In genomic region chr6:109381007-109381746, GRCh38 we compare ENCODE assay signal across 7 cellular contexts. TPM values are rescaled to one million over a fixed set of nuclear protein-coding genes. Genes with fewer than 3 reads are reported as not detected.
DNase-seq lines count a peak whose midpoint lies in the region; ATAC-seq, FAIRE-seq and TF ChIP-seq lines count a peak whose summit lies in the region.

No MANE protein-coding gene starts in this region.

- H3K9me3 ChIP-seq in right cardiac atrium (ENCODE audit: control insufficient read depth, low read length) (no peaks in the 10 kb centered on the region), small intestine (ENCODE audit: control insufficient read depth, low read depth) (no peaks in the 10 kb centered on the region)

- peak overlapping the region; percentile 81 for H3K4me3 ChIP-seq in right cardiac atrium (ENCODE audit: low read length)
- peak overlapping the region; percentile 79 to 96 for H3K4me3 ChIP-seq in small intestine (ENCODE audit: low read depth in 1 of 2, low read length in 2 of 2)

- H3K4me3 Mint-ChIP-seq in activated CD8-positive, alpha-beta T cell treated with anti-CD3 and anti-CD28 coated beads for 36 hours, result peak overlapping the region; percentile 93

- H3K27me3 ChIP-seq in right cardiac atrium (ENCODE audit: control insufficient read depth, insufficient read depth) (no peaks in the 10 kb centered on the region), small intestine (ENCODE audit: control insufficient read depth in 2 of 2, insufficient read depth in 2 of 2, low read length in 2 of 2) (no peaks in the 10 kb centered on the region)

- no peak for TF ChIP-seq CTCF in activated CD8-positive, alpha-beta T cell treated with anti-CD3 and anti-CD28 coated beads for 36 hours (IDR thresholded peaks at IDR 0.05)

- CTCF ChIA-PET in activated CD8-positive, alpha-beta T cell treated with anti-CD3 and anti-CD28 coated beads for 36 hours (lab: Charles Lee), result interaction anchor here (2.6 to 5.7 kb wide), 4 partner anchors 14 to 194 kb away, joined by 10 to 111 read pairs (median 14); partner anchors contain the start of gene MICAL1

- DNase-seq in GM03348 (ENCODE audit: low spot score), result peak; percentile 14
- DNase-seq in HuH-7 (ENCODE audit: low spot score), result peak; percentile 24
- peak; percentile 37 for DNase-seq in activated CD8-positive, alpha-beta T cell treated with anti-CD3 and anti-CD28 coated beads for 36 hours
- no peak for DNase-seq in right cardiac atrium
- peak; percentile 64 for DNase-seq in small intestine

- no peaks in the 10 kb centered on the region for H3K27me3 Mint-ChIP-seq in activated CD8-positive, alpha-beta T cell treated with anti-CD3 and anti-CD28 coated beads for 36 hours

- ATAC-seq in activated CD8-positive, alpha-beta T cell treated with anti-CD3 and anti-CD28 coated beads for 36 hours, result peak; percentile 4
- no peak for ATAC-seq in right cardiac atrium
- ATAC-seq in GM21390 (IDR thresholded peaks at IDR 0.05; ENCODE audit: unreplicated experiment), result no peak
- no peak for ATAC-seq in HG03442 (IDR thresholded peaks at IDR 0.05; ENCODE audit: unreplicated experiment)

- H3K4me1 Mint-ChIP-seq in activated CD8-positive, alpha-beta T cell treated with anti-CD3 and anti-CD28 coated beads for 36 hours (ENCODE audit: low read depth), result peaks cover 41% of the 10 kb centered on the region

- peaks cover 36% of the 10 kb centered on the region for H3K36me3 Mint-ChIP-seq in activated CD8-positive, alpha-beta T cell treated with anti-CD3 and anti-CD28 coated beads for 36 hours (ENCODE audit: low read depth)

- H3K27ac ChIP-seq in right cardiac atrium (ENCODE audit: low read length), result peak overlapping the region; percentile 80
- peak overlapping the region; percentile 97 to 100 for H3K27ac ChIP-seq in small intestine (ENCODE audit: low read depth in 1 of 2, low read length in 1 of 2)

- WGBS in right cardiac atrium, result under 1% methylated on average over 26 of the region's 26 CpGs
- 0% methylated on average over 26 of the region's 26 CpGs for WGBS in small intestine, 3 donors

- peaks cover 2 to 7% of the 10 kb centered on the region in 2 donors for H3K36me3 ChIP-seq in small intestine (ENCODE audit: control insufficient read depth in 2 of 2, insufficient read depth in 2 of 2, low read length in 2 of 2)

- POLR2A ChIA-PET in activated CD8-positive, alpha-beta T cell treated with anti-CD3 and anti-CD28 coated beads for 36 hours (lab: Charles Lee), result interaction anchor here (0.8 to 5.3 kb wide), 11 partner anchors 8 to 193 kb away, joined by 3 to 64 read pairs (median 10); no protein-coding TSS in a partner anchor

- no peak for FAIRE-seq in small intestine (lab: Jason Lieb, UNC)

- peak overlapping the region; percentile 97 for H3K27ac Mint-ChIP-seq in activated CD8-positive, alpha-beta T cell treated with anti-CD3 and anti-CD28 coated beads for 36 hours

- intact Hi-C loops in activated CD8-positive, alpha-beta T cell treated with anti-CD3 and anti-CD28 coated beads for 36 hours (cut with micrococcal nuclease), result loop anchor here (1.0 to 5.0 kb wide), 2 partner anchors 286 to 364 kb away; partner anchors contain the start of gene CEP57L1
- intact Hi-C loops in right cardiac atrium (cut with DNase I), result loop anchor here in 3 of 4 donors (5.0 to 10.0 kb wide), 2 partner anchors 194 to 286 kb away; partner anchors contain the start of genes CEP57L1 (in 2 of the 3) and SESN1 (in 2 of the 3)

- H3K4me1 ChIP-seq in right cardiac atrium (ENCODE audit: control insufficient read depth, insufficient read depth, low read length) (no peaks in the 10 kb centered on the region), small intestine (ENCODE audit: control insufficient read depth in 2 of 2, insufficient read depth in 1 of 2, low read depth in 1 of 2, low read length in 1 of 2) (peaks cover 2 to 12% of the 10 kb centered on the region in 2 donors)

- H3K9me3 Mint-ChIP-seq in activated CD8-positive, alpha-beta T cell treated with anti-CD3 and anti-CD28 coated beads for 36 hours, result no peaks in the 10 kb centered on the region

RNA-seq across cellular contexts. Expression of gene CD164, which starts 1.1 kb away (rescaled TPM):
- total RNA-seq in activated CD8-positive, alpha-beta T cell treated with anti-CD3 and anti-CD28 coated beads for 36 hours, result 100 to 1,000 TPM; 144 to 146 TPM
- 100 to 1,000 TPM; 128 to 141 (median 135) TPM for total RNA-seq in right cardiac atrium
- polyA plus RNA-seq in right cardiac atrium (105 TPM), small intestine (100 to 1,000 TPM; 151 to 172 (median 172) TPM)

RNA-seq across cellular contexts. Expression of gene PPIL6, which starts 59.3 kb away (rescaled TPM):
- total RNA-seq in activated CD8-positive, alpha-beta T cell treated with anti-CD3 and anti-CD28 coated beads for 36 hours, result under 1 TPM; 0.27 to 0.38 TPM
- total RNA-seq in right cardiac atrium, result 1 to 10 TPM; 3.0 to 6.8 (median 4.6) TPM
- polyA plus RNA-seq in right cardiac atrium (2.2 TPM), small intestine (under 1 TPM in 2 of 3 donors, not detected in 1; 0.22 to 0.76 TPM)

RNA-seq across cellular contexts. Expression of gene SMPD2, which starts 59.3 kb away (rescaled TPM):
- total RNA-seq in activated CD8-positive, alpha-beta T cell treated with anti-CD3 and anti-CD28 coated beads for 36 hours, result 1 to 10 TPM; 8.7 to 9.6 TPM
- total RNA-seq in right cardiac atrium, result 1 to 10 TPM; 4.6 to 6.7 (median 5.7) TPM
- polyA plus RNA-seq in right cardiac atrium, result 5.7 TPM
- polyA plus RNA-seq in small intestine, result 10 to 100 TPM; 14.3 to 19.5 (median 17.1) TPM

Comparison
In these comparisons a context has a peak if more than half of its experiments do, and no peak if none do; other contexts are left out.
1. DNase-seq: peak in GM03348 (single experiment), HuH-7 (single experiment), activated CD8-positive, alpha-beta T cell treated with anti-CD3 and anti-CD28 coated beads for 36 hours (single experiment) and small intestine (single experiment); none in right cardiac atrium (0 of 3).